Comparison of ENCODE assay signal across 1 cellular context in genomic region chr7:111561909-111562732, GRCh38.
TF ChIP-seq lines count a peak whose summit lies in the region.

Gene IMMP2L, minus strand, starts transcription at chr7:111562492.

TF ChIP-seq in K562, 482 proteins besides CTCF, POLR2A, EP300 and RAD21 (continued from another document and continues in another):
- TF ChIP-seq ZBTB43 (CRISPR knock-in tag; IDR thresholded peaks at IDR 0.05) (0 out of 2 replicates have a peak, but pooled peaks have one; percentile 68), TEAD2 (tag; IDR thresholded peaks at IDR 0.05) (no peak), MLX (CRISPR knock-in tag; conservative IDR thresholded peaks at IDR 0.05) (0 out of 4 replicates have a peak, but pooled peaks of 1 of the 2 experiments have one; percentile 52), NFXL1 (CRISPR knock-in tag; IDR thresholded peaks at IDR 0.05) (no peak), MTA3 (IDR thresholded peaks at IDR 0.05; ENCODE audit: borderline replicate concordance) (peak; percentile 84), RUNX1 (IDR thresholded peaks at IDR 0.05; ENCODE audit: low read depth) (no peak), NCOR1 (IDR thresholded peaks at IDR 0.05) (no peak), KLF13 (tag; IDR thresholded peaks at IDR 0.05; ENCODE audit: borderline replicate concordance, low read depth) (0 out of 2 replicates have a peak, but pooled peaks have one; percentile 16), ZNF431 (CRISPR knock-in tag; IDR thresholded peaks at IDR 0.05) (peak; percentile 91), COPS2 (conservative IDR thresholded peaks at IDR 0.05) (no peak), RFX1 (IDR thresholded peaks at IDR 0.05) (no peak), MXI1 (IDR thresholded peaks at IDR 0.05; ENCODE audit: low read depth, low read length) (no peak), ASH1L (IDR thresholded peaks at IDR 0.05; ENCODE audit: borderline replicate concordance, low read depth, partially characterized antibody) (peak; percentile 36), TFAM (CRISPR knock-in tag; conservative IDR thresholded peaks at IDR 0.05) (no peak), ATF2 (CRISPR knock-in tag; IDR thresholded peaks at IDR 0.05) (no peak), TAL1 (IDR thresholded peaks at IDR 0.05) (no peak), CHD4 (IDR thresholded peaks at IDR 0.05; ENCODE audit: insufficient read depth, insufficient replicate concordance, low read depth, low read length, poor library complexity, severe bottlenecking) (peak; percentile 86), ZBTB33 (CRISPR knock-in tag; IDR thresholded peaks at IDR 0.05) (peak; percentile 68), HMBOX1 (IDR thresholded peaks at IDR 0.05) (0 out of 2 replicates have a peak, but pooled peaks have one; percentile 2), HDGF (IDR thresholded peaks at IDR 0.05) (no peak), SMAD2 (IDR thresholded peaks at IDR 0.05; ENCODE audit: low read depth, low read length) (no peak), CTBP1 (IDR thresholded peaks at IDR 0.05; ENCODE audit: borderline replicate concordance) (peak; percentile 85), ZNF764 (CRISPR knock-in tag; IDR thresholded peaks at IDR 0.05; ENCODE audit: low read depth) (no peak; the same call in 1 of the 2 replicates), GABPA (tag; conservative IDR thresholded peaks at IDR 0.05; ENCODE audit: low read depth) (0 out of 2 replicates have a peak, but pooled peaks have one; percentile 34), ARNT (IDR thresholded peaks at IDR 0.05) (no peak), ILF3 (IDR thresholded peaks at IDR 0.05; ENCODE audit: borderline replicate concordance) (0 out of 2 replicates have a peak, but pooled peaks have one; percentile 60), SAFB2 (IDR thresholded peaks at IDR 0.05; ENCODE audit: borderline replicate concordance, low read depth, low read length, severe bottlenecking) (no peak), CEBPB (tag; IDR thresholded peaks at IDR 0.05) (no peak), ARID2 (IDR thresholded peaks at IDR 0.05) (peak; percentile 84; the same call in 1 of the 2 replicates), ZNF717 (CRISPR knock-in tag; IDR thresholded peaks at IDR 0.05) (0 out of 2 replicates have a peak, but pooled peaks have one; percentile 60), HSF4 (CRISPR knock-in tag; IDR thresholded peaks at IDR 0.05; ENCODE audit: borderline replicate concordance) (no peak), SIX5 (IDR thresholded peaks at IDR 0.05; ENCODE audit: borderline replicate concordance in 1 of 2, insufficient read depth in 1 of 2, low read depth in 1 of 2, low read length in 2 of 2) (no peak), CGGBP1 (CRISPR knock-in tag; IDR thresholded peaks at IDR 0.05) (peak; percentile 56; the same call in 1 of the 2 replicates), RFX5 (IDR thresholded peaks at IDR 0.05; ENCODE audit: low read depth, low read length) (peak; percentile 76; the same call in 1 of the 2 replicates), ZNF77 (CRISPR knock-in tag; IDR thresholded peaks at IDR 0.05) (no peak), ZNF140 (CRISPR knock-in tag; IDR thresholded peaks at IDR 0.05) (no peak), MCM7 (IDR thresholded peaks at IDR 0.05) (no peak), ZNF134 (CRISPR knock-in tag; conservative IDR thresholded peaks at IDR 0.05) (no peak), GATAD2B (IDR thresholded peaks at IDR 0.05; ENCODE audit: borderline replicate concordance) (peak; percentile 91)
- TF ChIP-seq, protein P1, sequence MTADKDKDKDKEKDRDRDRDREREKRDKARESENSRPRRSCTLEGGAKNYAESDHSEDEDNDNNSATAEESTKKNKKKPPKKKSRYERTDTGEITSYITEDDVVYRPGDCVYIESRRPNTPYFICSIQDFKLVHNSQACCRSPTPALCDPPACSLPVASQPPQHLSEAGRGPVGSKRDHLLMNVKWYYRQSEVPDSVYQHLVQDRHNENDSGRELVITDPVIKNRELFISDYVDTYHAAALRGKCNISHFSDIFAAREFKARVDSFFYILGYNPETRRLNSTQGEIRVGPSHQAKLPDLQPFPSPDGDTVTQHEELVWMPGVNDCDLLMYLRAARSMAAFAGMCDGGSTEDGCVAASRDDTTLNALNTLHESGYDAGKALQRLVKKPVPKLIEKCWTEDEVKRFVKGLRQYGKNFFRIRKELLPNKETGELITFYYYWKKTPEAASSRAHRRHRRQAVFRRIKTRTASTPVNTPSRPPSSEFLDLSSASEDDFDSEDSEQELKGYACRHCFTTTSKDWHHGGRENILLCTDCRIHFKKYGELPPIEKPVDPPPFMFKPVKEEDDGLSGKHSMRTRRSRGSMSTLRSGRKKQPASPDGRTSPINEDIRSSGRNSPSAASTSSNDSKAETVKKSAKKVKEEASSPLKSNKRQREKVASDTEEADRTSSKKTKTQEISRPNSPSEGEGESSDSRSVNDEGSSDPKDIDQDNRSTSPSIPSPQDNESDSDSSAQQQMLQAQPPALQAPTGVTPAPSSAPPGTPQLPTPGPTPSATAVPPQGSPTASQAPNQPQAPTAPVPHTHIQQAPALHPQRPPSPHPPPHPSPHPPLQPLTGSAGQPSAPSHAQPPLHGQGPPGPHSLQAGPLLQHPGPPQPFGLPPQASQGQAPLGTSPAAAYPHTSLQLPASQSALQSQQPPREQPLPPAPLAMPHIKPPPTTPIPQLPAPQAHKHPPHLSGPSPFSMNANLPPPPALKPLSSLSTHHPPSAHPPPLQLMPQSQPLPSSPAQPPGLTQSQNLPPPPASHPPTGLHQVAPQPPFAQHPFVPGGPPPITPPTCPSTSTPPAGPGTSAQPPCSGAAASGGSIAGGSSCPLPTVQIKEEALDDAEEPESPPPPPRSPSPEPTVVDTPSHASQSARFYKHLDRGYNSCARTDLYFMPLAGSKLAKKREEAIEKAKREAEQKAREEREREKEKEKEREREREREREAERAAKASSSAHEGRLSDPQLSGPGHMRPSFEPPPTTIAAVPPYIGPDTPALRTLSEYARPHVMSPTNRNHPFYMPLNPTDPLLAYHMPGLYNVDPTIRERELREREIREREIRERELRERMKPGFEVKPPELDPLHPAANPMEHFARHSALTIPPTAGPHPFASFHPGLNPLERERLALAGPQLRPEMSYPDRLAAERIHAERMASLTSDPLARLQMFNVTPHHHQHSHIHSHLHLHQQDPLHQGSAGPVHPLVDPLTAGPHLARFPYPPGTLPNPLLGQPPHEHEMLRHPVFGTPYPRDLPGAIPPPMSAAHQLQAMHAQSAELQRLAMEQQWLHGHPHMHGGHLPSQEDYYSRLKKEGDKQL (CRISPR knock-in tag; IDR thresholded peaks at IDR 0.05; ENCODE audit: borderline replicate concordance): 0 out of 2 replicates have a peak, but pooled peaks have one; percentile 88
- TF ChIP-seq, protein P2, sequence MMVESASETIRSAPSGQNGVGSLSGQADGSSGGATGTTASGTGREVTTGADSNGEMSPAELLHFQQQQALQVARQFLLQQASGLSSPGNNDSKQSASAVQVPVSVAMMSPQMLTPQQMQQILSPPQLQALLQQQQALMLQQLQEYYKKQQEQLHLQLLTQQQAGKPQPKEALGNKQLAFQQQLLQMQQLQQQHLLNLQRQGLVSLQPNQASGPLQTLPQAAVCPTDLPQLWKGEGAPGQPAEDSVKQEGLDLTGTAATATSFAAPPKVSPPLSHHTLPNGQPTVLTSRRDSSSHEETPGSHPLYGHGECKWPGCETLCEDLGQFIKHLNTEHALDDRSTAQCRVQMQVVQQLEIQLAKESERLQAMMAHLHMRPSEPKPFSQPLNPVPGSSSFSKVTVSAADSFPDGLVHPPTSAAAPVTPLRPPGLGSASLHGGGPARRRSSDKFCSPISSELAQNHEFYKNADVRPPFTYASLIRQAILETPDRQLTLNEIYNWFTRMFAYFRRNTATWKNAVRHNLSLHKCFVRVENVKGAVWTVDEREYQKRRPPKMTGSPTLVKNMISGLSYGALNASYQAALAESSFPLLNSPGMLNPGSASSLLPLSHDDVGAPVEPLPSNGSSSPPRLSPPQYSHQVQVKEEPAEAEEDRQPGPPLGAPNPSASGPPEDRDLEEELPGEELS (CRISPR knock-in tag; IDR thresholded peaks at IDR 0.05; ENCODE audit: borderline replicate concordance): peak; percentile 98
- TF ChIP-seq, protein P3, sequence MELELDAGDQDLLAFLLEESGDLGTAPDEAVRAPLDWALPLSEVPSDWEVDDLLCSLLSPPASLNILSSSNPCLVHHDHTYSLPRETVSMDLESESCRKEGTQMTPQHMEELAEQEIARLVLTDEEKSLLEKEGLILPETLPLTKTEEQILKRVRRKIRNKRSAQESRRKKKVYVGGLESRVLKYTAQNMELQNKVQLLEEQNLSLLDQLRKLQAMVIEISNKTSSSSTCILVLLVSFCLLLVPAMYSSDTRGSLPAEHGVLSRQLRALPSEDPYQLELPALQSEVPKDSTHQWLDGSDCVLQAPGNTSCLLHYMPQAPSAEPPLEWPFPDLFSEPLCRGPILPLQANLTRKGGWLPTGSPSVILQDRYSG (tag; conservative IDR thresholded peaks at IDR 0.05; ENCODE audit: low read depth): peak; percentile 84
- TF ChIP-seq, protein P4, sequence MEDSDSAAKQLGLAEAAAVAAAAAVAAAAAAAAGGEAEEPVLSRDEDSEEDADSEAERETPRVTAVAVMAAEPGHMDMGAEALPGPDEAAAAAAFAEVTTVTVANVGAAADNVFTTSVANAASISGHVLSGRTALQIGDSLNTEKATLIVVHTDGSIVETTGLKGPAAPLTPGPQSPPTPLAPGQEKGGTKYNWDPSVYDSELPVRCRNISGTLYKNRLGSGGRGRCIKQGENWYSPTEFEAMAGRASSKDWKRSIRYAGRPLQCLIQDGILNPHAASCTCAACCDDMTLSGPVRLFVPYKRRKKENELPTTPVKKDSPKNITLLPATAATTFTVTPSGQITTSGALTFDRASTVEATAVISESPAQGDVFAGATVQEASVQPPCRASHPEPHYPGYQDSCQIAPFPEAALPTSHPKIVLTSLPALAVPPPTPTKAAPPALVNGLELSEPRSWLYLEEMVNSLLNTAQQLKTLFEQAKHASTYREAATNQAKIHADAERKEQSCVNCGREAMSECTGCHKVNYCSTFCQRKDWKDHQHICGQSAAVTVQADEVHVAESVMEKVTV (CRISPR knock-in tag; IDR thresholded peaks at IDR 0.05): peak; percentile 43; the same call in 1 of the 2 replicates
- TF ChIP-seq, protein P5, sequence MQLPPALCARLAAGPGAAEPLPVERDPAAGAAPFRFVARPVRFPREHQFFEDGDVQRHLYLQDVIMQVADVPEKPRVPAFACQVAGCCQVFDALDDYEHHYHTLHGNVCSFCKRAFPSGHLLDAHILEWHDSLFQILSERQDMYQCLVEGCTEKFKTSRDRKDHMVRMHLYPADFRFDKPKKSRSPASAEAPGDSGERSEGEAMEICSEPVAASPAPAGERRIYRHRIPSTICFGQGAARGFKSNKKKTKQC (CRISPR knock-in tag; IDR thresholded peaks at IDR 0.05): peak; percentile 97
